8 cellular contexts compared by ENCODE assay signal in genomic region chr15:48962662-48963523, GRCh38. TPM values are rescaled to one million over a fixed set of nuclear protein-coding genes. Genes with fewer than 3 reads are reported as not detected.
A peak's percentile ranks its signal among the peaks of the same experiment; 100 is the strongest.
DNase-seq lines count a peak whose midpoint lies in the region; ATAC-seq and TF ChIP-seq lines count a peak whose summit lies in the region.

No MANE protein-coding gene starts in this region.

- peak overlapping the region; percentile 48 for H3K4me3 ChIP-seq in A673 (ENCODE audit: low read depth, low read length, poor library complexity, severe bottlenecking)
- peak overlapping the region; percentile 68 for H3K4me3 ChIP-seq in fibroblast of pulmonary artery (replicated peaks; ENCODE audit: low read depth, low read length)
- H3K4me3 ChIP-seq in neuron (ENCODE audit: low read length), result peak overlapping the region; percentile 72

- H3K4me1 ChIP-seq in A673 (ENCODE audit: insufficient read depth, low read length, poor library complexity, severe bottlenecking) (peaks cover 4% of the 10 kb centered on the region), neuron (ENCODE audit: insufficient read depth, low read length) (peaks cover 7% of the 10 kb centered on the region)

- CTCF ChIA-PET in A673 (lab: Charles Lee), result interaction anchor here (0.6 to 2.1 kb wide), 3 partner anchors 13 to 143 kb away, joined by 4 to 13 read pairs (median 9); partner anchors contain the start of gene EID1

- ATAC-seq in GM19438 (IDR thresholded peaks at IDR 0.05; ENCODE audit: low read depth, unreplicated experiment) (peak; percentile 7), HG02981 (IDR thresholded peaks at IDR 0.05; ENCODE audit: unreplicated experiment) (no peak), GM21529 (IDR thresholded peaks at IDR 0.05; ENCODE audit: unreplicated experiment) (no peak), HG03280 (IDR thresholded peaks at IDR 0.05; ENCODE audit: unreplicated experiment) (no peak)

- peak overlapping the region; percentile 79 for H2AFZ ChIP-seq in neuron (ENCODE audit: low read depth, low read length)

- H3K27ac ChIP-seq in A673 (ENCODE audit: low read depth, low read length, poor library complexity, severe bottlenecking), result no peak overlapping the region
- peak overlapping the region; percentile 46 for H3K27ac ChIP-seq in VCaP

- POLR2A ChIA-PET in A673 (lab: Charles Lee; ENCODE audit: low non-redundant PET), result interaction anchor here (0.5 kb wide), 1 partner anchor 1916 kb away, joined by 3 read pairs; no protein-coding TSS in a partner anchor

- TF ChIP-seq CTCF in A673 (conservative IDR thresholded peaks at IDR 0.05; ENCODE audit: low read depth, low read length) (no peak), VCaP (conservative IDR thresholded peaks at IDR 0.05) (no peak), fibroblast of pulmonary artery (IDR thresholded peaks at IDR 0.05; ENCODE audit: low read length, missing control alignments) (no peak)

- no TSS peak for BruUV-seq in A673 (replicated peaks; lab: Mats Ljungman, UMichigan)

- H3K36me3 ChIP-seq in A673 (ENCODE audit: insufficient read depth, low read length, poor library complexity, severe bottlenecking), result no peaks in the 10 kb centered on the region
- H3K36me3 ChIP-seq in neuron (ENCODE audit: insufficient read depth, low read length), result no peaks in the 10 kb centered on the region

- DNase-seq in A673 (ENCODE audit: low spot score) (peak; percentile 31), fibroblast of pulmonary artery (ENCODE audit: low read depth) (peak; percentile 59)

- no peaks in the 10 kb centered on the region for H3K27me3 ChIP-seq in A673 (replicated peaks; ENCODE audit: insufficient read depth, low read depth, low read length, poor library complexity)
- peaks cover 25% of the 10 kb centered on the region for H3K27me3 ChIP-seq in neuron (ENCODE audit: insufficient read depth, low read length)

- intact Hi-C loops in A673 (cut with micrococcal nuclease; ENCODE audit: unreplicated experiment), result loop anchor here (5.0 kb wide), 1 partner anchor 96 kb away; no protein-coding TSS in a partner anchor

- H3K9me3 ChIP-seq in A673 (ENCODE audit: low read depth, low read length, poor library complexity, severe bottlenecking), result no peaks in the 10 kb centered on the region
- no peaks in the 10 kb centered on the region for H3K9me3 ChIP-seq in neuron (ENCODE audit: low read length)

RNA-seq across cellular contexts. Expression of gene SHC4, which starts 0.8 kb away (rescaled TPM):
- total RNA-seq in A673 (2021), result 0.57 and 0.73 TPM in 2 replicates
